Comparison of ENCODE assay signal across 1 cellular context in the genomic region with DNA sequence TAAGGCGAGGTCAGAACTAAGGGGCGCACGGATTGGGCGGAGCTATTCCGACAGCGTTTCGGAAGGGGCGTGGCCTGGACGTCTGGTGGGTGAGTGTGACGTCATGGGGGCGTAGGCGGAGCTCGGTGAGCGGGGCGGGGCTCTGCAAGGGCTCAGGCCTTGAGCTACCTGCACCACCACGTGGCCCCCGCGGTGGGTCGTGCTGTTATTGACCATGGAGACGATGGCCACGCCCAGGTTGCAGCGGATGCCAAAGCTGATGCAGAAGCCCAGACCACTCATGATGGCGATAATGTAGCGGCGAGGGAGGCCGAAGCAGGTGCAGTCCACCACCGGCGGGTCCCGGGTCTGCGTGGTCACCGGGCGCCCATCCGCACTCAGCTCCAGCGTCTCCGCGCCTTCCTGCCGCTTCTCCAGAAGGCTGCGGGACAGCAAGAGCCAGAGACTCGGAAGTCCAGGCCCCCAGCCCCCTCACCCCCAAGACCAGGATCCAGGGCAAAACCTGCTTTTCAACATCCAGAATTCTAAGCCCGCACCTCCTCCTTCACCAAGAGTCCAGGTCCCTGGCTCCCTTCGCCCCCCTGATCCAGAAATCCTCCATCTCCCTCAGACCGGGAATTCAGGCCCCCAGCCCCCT.
TF ChIP-seq lines count a peak whose summit lies in the region.

No MANE protein-coding gene starts in this region.

TF ChIP-seq in K562, 482 proteins besides CTCF, POLR2A, EP300 and RAD21 (continued from another document):
- TF ChIP-seq, protein P1, sequence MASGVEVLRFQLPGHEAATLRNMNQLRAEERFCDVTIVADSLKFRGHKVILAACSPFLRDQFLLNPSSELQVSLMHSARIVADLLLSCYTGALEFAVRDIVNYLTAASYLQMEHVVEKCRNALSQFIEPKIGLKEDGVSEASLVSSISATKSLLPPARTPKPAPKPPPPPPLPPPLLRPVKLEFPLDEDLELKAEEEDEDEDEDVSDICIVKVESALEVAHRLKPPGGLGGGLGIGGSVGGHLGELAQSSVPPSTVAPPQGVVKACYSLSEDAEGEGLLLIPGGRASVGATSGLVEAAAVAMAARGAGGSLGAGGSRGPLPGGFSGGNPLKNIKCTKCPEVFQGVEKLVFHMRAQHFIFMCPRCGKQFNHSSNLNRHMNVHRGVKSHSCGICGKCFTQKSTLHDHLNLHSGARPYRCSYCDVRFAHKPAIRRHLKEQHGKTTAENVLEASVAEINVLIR (CRISPR knock-in tag; IDR thresholded peaks at IDR 0.05), result 0 out of 2 replicates have a peak, but pooled peaks have one; percentile 45
- peak; percentile 64; the same call in 1 of the 2 replicates for TF ChIP-seq ZBTB7A (IDR thresholded peaks at IDR 0.05; ENCODE audit: borderline replicate concordance, control insufficient read depth, low read depth, low read length)
- TF ChIP-seq SRF (CRISPR knock-in tag; IDR thresholded peaks at IDR 0.05), result no peak
- TF ChIP-seq DMBX1 (CRISPR knock-in tag; IDR thresholded peaks at IDR 0.05; ENCODE audit: borderline replicate concordance), result no peak
- peak; percentile 87 for TF ChIP-seq SP1 (CRISPR knock-in tag; IDR thresholded peaks at IDR 0.05)
- TF ChIP-seq, protein P2, sequence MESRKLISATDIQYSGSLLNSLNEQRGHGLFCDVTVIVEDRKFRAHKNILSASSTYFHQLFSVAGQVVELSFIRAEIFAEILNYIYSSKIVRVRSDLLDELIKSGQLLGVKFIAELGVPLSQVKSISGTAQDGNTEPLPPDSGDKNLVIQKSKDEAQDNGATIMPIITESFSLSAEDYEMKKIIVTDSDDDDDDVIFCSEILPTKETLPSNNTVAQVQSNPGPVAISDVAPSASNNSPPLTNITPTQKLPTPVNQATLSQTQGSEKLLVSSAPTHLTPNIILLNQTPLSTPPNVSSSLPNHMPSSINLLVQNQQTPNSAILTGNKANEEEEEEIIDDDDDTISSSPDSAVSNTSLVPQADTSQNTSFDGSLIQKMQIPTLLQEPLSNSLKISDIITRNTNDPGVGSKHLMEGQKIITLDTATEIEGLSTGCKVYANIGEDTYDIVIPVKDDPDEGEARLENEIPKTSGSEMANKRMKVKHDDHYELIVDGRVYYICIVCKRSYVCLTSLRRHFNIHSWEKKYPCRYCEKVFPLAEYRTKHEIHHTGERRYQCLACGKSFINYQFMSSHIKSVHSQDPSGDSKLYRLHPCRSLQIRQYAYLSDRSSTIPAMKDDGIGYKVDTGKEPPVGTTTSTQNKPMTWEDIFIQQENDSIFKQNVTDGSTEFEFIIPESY (CRISPR knock-in tag; IDR thresholded peaks at IDR 0.05), result peak; percentile 56; the same call in 1 of the 2 replicates
- TF ChIP-seq, protein P3, sequence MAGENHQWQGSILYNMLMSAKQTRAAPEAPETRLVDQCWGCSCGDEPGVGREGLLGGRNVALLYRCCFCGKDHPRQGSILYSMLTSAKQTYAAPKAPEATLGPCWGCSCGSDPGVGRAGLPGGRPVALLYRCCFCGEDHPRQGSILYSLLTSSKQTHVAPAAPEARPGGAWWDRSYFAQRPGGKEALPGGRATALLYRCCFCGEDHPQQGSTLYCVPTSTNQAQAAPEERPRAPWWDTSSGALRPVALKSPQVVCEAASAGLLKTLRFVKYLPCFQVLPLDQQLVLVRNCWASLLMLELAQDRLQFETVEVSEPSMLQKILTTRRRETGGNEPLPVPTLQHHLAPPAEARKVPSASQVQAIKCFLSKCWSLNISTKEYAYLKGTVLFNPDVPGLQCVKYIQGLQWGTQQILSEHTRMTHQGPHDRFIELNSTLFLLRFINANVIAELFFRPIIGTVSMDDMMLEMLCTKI (IDR thresholded peaks at IDR 0.05; ENCODE audit: partially characterized antibody), result no peak
- TF ChIP-seq CXXC5 (CRISPR knock-in tag; IDR thresholded peaks at IDR 0.05), result 0 out of 2 replicates have a peak, but pooled peaks have one; percentile 18
- no peak for TF ChIP-seq TGIF2 (CRISPR knock-in tag; IDR thresholded peaks at IDR 0.05)
- peak; percentile 96 for TF ChIP-seq CREM (IDR thresholded peaks at IDR 0.05; ENCODE audit: low read depth)
- TF ChIP-seq YY1 (IDR thresholded peaks at IDR 0.05; ENCODE audit: borderline replicate concordance in 1 of 3, control insufficient read depth in 1 of 3, extremely low read depth in 1 of 3, insufficient read depth in 3 of 3, insufficient read length in 1 of 3, insufficient replicate concordance in 2 of 3, low read depth in 1 of 3, low read length in 2 of 3), result no peak
- TF ChIP-seq, protein P4, sequence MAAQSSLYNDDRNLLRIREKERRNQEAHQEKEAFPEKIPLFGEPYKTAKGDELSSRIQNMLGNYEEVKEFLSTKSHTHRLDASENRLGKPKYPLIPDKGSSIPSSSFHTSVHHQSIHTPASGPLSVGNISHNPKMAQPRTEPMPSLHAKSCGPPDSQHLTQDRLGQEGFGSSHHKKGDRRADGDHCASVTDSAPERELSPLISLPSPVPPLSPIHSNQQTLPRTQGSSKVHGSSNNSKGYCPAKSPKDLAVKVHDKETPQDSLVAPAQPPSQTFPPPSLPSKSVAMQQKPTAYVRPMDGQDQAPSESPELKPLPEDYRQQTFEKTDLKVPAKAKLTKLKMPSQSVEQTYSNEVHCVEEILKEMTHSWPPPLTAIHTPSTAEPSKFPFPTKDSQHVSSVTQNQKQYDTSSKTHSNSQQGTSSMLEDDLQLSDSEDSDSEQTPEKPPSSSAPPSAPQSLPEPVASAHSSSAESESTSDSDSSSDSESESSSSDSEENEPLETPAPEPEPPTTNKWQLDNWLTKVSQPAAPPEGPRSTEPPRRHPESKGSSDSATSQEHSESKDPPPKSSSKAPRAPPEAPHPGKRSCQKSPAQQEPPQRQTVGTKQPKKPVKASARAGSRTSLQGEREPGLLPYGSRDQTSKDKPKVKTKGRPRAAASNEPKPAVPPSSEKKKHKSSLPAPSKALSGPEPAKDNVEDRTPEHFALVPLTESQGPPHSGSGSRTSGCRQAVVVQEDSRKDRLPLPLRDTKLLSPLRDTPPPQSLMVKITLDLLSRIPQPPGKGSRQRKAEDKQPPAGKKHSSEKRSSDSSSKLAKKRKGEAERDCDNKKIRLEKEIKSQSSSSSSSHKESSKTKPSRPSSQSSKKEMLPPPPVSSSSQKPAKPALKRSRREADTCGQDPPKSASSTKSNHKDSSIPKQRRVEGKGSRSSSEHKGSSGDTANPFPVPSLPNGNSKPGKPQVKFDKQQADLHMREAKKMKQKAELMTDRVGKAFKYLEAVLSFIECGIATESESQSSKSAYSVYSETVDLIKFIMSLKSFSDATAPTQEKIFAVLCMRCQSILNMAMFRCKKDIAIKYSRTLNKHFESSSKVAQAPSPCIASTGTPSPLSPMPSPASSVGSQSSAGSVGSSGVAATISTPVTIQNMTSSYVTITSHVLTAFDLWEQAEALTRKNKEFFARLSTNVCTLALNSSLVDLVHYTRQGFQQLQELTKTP (IDR thresholded peaks at IDR 0.05; ENCODE audit: low read depth in 1 of 2, partially characterized antibody in 2 of 2), result no peak
